2 cellular contexts compared by ENCODE assay signal in the genomic region with DNA sequence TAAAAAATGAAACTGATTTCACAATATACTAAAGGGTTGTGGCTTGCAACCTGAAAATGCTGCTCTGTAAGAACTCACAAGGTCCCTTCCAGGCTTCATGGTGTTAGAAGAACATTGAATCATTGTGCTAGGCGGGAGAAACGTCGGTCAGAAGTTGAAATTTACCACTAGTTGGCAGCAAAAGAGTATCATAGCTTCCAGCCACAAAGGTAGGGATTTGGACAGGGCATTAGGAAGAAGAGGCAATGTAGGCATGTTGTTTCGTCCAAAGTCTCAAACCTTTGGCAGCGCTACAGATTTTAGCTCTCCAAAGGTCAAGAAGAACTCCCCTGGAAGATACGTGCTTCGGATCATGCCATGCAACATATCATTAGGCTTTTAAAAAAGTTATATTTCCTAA.
TF ChIP-seq lines count a peak whose summit lies in the region.

No MANE protein-coding gene starts in this region.

TF ChIP-seq in liver, 16 proteins besides CTCF, POLR2A, EP300 and RAD21 (continued from another document):
- peak; percentile 20 to 47 for TF ChIP-seq RXRA (IDR thresholded peaks at IDR 0.05)
- peak; percentile 74 to 79 for TF ChIP-seq HNF4A (conservative IDR thresholded peaks at IDR 0.05)
- TF ChIP-seq YY1 (IDR thresholded peaks at IDR 0.05), result peak; percentile 31
- no peak for TF ChIP-seq ATF3 (IDR thresholded peaks at IDR 0.05)

TF ChIP-seq in HepG2, 621 proteins besides CTCF, POLR2A, EP300 and RAD21:
- TF ChIP-seq ZNF577 (CRISPR knock-in tag; IDR thresholded peaks at IDR 0.05; ENCODE audit: borderline replicate concordance, low read depth) (no peak), PHF8 (CRISPR knock-in tag; IDR thresholded peaks at IDR 0.05) (no peak), ELF4 (CRISPR knock-in tag; IDR thresholded peaks at IDR 0.05; ENCODE audit: borderline replicate concordance) (no peak), ZNF501 (CRISPR knock-in tag; IDR thresholded peaks at IDR 0.05) (no peak), SMC3 (IDR thresholded peaks at IDR 0.05; ENCODE audit: low read length) (no peak), SOX5 (CRISPR knock-in tag; IDR thresholded peaks at IDR 0.05; ENCODE audit: borderline replicate concordance) (no peak), PHF21A (CRISPR knock-in tag; IDR thresholded peaks at IDR 0.05) (no peak), ZC3H4 (CRISPR knock-in tag; IDR thresholded peaks at IDR 0.05; ENCODE audit: borderline replicate concordance) (no peak), ZEB1 (IDR thresholded peaks at IDR 0.05; ENCODE audit: insufficient replicate concordance, low read depth) (no peak)
- TF ChIP-seq, protein P1, sequence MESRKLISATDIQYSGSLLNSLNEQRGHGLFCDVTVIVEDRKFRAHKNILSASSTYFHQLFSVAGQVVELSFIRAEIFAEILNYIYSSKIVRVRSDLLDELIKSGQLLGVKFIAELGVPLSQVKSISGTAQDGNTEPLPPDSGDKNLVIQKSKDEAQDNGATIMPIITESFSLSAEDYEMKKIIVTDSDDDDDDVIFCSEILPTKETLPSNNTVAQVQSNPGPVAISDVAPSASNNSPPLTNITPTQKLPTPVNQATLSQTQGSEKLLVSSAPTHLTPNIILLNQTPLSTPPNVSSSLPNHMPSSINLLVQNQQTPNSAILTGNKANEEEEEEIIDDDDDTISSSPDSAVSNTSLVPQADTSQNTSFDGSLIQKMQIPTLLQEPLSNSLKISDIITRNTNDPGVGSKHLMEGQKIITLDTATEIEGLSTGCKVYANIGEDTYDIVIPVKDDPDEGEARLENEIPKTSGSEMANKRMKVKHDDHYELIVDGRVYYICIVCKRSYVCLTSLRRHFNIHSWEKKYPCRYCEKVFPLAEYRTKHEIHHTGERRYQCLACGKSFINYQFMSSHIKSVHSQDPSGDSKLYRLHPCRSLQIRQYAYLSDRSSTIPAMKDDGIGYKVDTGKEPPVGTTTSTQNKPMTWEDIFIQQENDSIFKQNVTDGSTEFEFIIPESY (CRISPR knock-in tag; IDR thresholded peaks at IDR 0.05), result no peak
